ENCODE assay signal across 17 cellular contexts in the genomic region with DNA sequence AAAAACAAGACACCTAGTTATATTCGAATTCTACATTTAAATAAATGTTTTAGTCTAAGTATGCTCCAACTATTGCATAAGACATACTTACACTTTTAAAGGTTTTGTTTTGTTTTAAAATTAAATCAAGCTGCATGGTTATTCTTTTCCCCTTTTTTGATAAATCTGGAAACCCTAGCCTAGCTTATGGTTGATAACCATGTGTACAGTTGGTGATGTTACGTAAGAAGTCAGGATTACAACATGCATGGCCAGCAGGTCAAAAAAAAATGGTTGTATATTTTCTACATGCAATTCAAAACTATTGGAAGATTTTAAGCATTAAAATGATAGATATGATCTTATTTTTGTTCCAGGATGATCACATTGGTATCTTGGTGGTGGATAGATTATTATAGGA.
"Had no signal": no experiment of that assay in that cellular context is flagged by ENCODE, and none has a peak within 500 bp of the region (broad histone marks: within the 10 kb centered on the region; RNA-seq: fewer than 3 reads in every experiment).

No MANE protein-coding gene starts in this region.

- H3K4me3 ChIP-seq: colonic mucosa, esophagus squamous epithelium, gastroesophageal sphincter, heart right ventricle, psoas muscle, suprapubic skin had no signal

- H3K27ac ChIP-seq: colonic mucosa, esophagus squamous epithelium, gastroesophageal sphincter, heart right ventricle, psoas muscle, suprapubic skin, VCaP had no signal

- DNase-seq: activated CD4-positive, alpha-beta memory T cell treated with anti-CD3 and anti-CD28 coated beads for 36 hours; activated CD4-positive, alpha-beta T cell treated with anti-CD3 and anti-CD28 coated beads for 1 hour; activated CD8-positive, alpha-beta memory T cell treated with anti-CD3 and anti-CD28 coated beads, Interleukin-2, amount 10 ng/mL, durations not matched to agents 7 days and 5 days; activated naive CD4-positive, alpha-beta T cell treated with anti-CD3 and anti-CD28 coated beads, Interleukin-2, amount 10 ng/mL, durations not matched to agents 7 days and 5 days; activated T-cell treated with anti-CD3 and anti-CD28 coated beads, Interleukin-2, amount 50 U/mL, for 1 hour; colonic mucosa; esophagus squamous epithelium; heart right ventricle; islet precursor cell; midbrain; psoas muscle; stimulated activated naive CD8-positive, alpha-beta T cell treated with anti-CD3 and anti-CD28 coated beads, Interleukin-15, Interleukin-2, amounts not matched to agents 100 U/mL and 50 U/mL, for 24 hours; T1000 had no signal

- H3K9me3 ChIP-seq: colonic mucosa, esophagus squamous epithelium, gastroesophageal sphincter, psoas muscle, suprapubic skin had no signal

- H3K36me3 ChIP-seq: colonic mucosa, esophagus squamous epithelium, gastroesophageal sphincter, heart right ventricle, suprapubic skin had no signal

- H3K4me1 ChIP-seq: colonic mucosa, esophagus squamous epithelium, gastroesophageal sphincter, heart right ventricle, psoas muscle, suprapubic skin had no signal

- ATAC-seq: activated CD8-positive, alpha-beta memory T cell treated with anti-CD3 and anti-CD28 coated beads, Interleukin-2, amount 10 ng/mL, durations not matched to agents 7 days and 5 days; gastroesophageal sphincter; heart right ventricle; psoas muscle; sciatic nerve; stimulated activated naive CD8-positive, alpha-beta T cell treated with anti-CD3 and anti-CD28 coated beads, Interleukin-15, Interleukin-2, amounts not matched to agents 100 U/mL and 50 U/mL, for 24 hours had no signal

- H3K27me3 ChIP-seq: colonic mucosa, esophagus squamous epithelium, gastroesophageal sphincter, heart right ventricle, suprapubic skin had no signal
